22 cellular contexts compared by ENCODE assay signal in genomic region chr6:161091972-161092701, GRCh38.
DNase-seq lines count a peak whose midpoint lies in the region; ATAC-seq and TF ChIP-seq lines count a peak whose summit lies in the region.
"Had no signal": no experiment of that assay in that cellular context is flagged by ENCODE, and none has a peak within 500 bp of the region (broad histone marks: within the 10 kb centered on the region; RNA-seq: fewer than 3 reads in every experiment).

No MANE protein-coding gene starts in this region.

- H2BK15ac ChIP-seq in mesendoderm (replicated peaks; ENCODE audit: low read depth), result no peak overlapping the region

- H3F3A ChIP-seq in GM23338 (replicated peaks; ENCODE audit: low read depth), result no peaks in the 10 kb centered on the region

- no peak overlapping the region for H3K56ac ChIP-seq in mesendoderm (ENCODE audit: low read length)

- no peak overlapping the region for H2BK120ac ChIP-seq in mesendoderm (ENCODE audit: low read depth, low read length)

- no peaks in the 10 kb centered on the region for H3K79me1 ChIP-seq in mesendoderm (ENCODE audit: low read length)

- H3K9me2 ChIP-seq in GM23338 (ENCODE audit: insufficient read depth), result no peaks in the 10 kb centered on the region

- no peak for TF ChIP-seq CTCF in fibroblast of mammary gland (conservative IDR thresholded peaks at IDR 0.05; ENCODE audit: control insufficient read depth, insufficient read depth, low read depth, low read length)
- no peak for TF ChIP-seq CTCF in GM23338 (conservative IDR thresholded peaks at IDR 0.05; ENCODE audit: low read depth in 2 of 2)
- no peak for TF ChIP-seq CTCF in glutamatergic neuron (IDR thresholded peaks at IDR 0.05; ENCODE audit: partially characterized antibody, unreplicated experiment)

- no peak overlapping the region for H2BK5ac ChIP-seq in mesendoderm (ENCODE audit: low read length)

- no peaks in the 10 kb centered on the region for H3K9me3 Mint-ChIP-seq in activated T-cell treated with anti-CD3 and anti-CD28 coated beads, Interleukin-2, amount 50 U/mL, for 24 hours
- H3K9me3 Mint-ChIP-seq in activated T-cell treated with anti-CD3 and anti-CD28 coated beads, Interleukin-2, amount 50 U/mL, for 4 hours, result no peaks in the 10 kb centered on the region
- H3K9me3 Mint-ChIP-seq in GM23338, result no peaks in the 10 kb centered on the region
- H3K9me3 Mint-ChIP-seq in glutamatergic neuron (ENCODE audit: unreplicated experiment), result no peaks in the 10 kb centered on the region
- H3K9me3 Mint-ChIP-seq: CD8-positive, alpha-beta T cell; endodermal cell; immature natural killer cell; nephron progenitor cell; WTC11 had no signal

- no peak overlapping the region for H3K23ac ChIP-seq in mesendoderm (ENCODE audit: low read length)

- H3K9me3 ChIP-seq in T-helper 17 cell (ENCODE audit: control insufficient read depth, low read length, poor library complexity, severe bottlenecking), result no peaks in the 10 kb centered on the region
- H3K9me3 ChIP-seq in skeletal muscle satellite cell (replicated peaks; ENCODE audit: low read length), result no peaks in the 10 kb centered on the region
- H3K9me3 ChIP-seq: stomach had no signal

- DNase-seq in activated T-cell treated with anti-CD3 and anti-CD28 coated beads, Interleukin-2, amount 50 U/mL, for 24 hours, result no peak
- no peak for DNase-seq in activated T-cell treated with anti-CD3 and anti-CD28 coated beads, Interleukin-2, amount 50 U/mL, for 4 hours
- no peak for DNase-seq in T-helper 17 cell
- peak; percentile 71 for DNase-seq in fibroblast of mammary gland (ENCODE audit: low read depth)
- DNase-seq in GM23338 (ENCODE audit: low spot score), result no peak
- no peak for DNase-seq in glutamatergic neuron
- no peak for DNase-seq in mesendoderm
- DNase-seq: 8988T; activated CD8-positive, alpha-beta memory T cell treated with anti-CD3 and anti-CD28 coated beads for 24 hours; activated effector memory CD4-positive, alpha-beta T cell treated with Interleukin-2 at 50 U/mL for 16 hours; adrenal gland; CD8-positive, alpha-beta T cell; endodermal cell; head of caudate nucleus; immature natural killer cell; NCI-H1694 treated with DMSO at 0.1 percent for 48 hours; NCI-H446 treated with DMSO at 0.1 percent for 48 hours; nephron progenitor cell; NK-92 treated with Interleukin-12 subunit alpha and Interleukin-12 subunit beta, amount 100 ng/mL, for 24 hours; stomach had no signal

- peak overlapping the region; percentile 71 for H3K27ac Mint-ChIP-seq in activated T-cell treated with anti-CD3 and anti-CD28 coated beads, Interleukin-2, amount 50 U/mL, for 24 hours
- H3K27ac Mint-ChIP-seq in T-helper 17 cell, result peak overlapping the region; percentile 74
- H3K27ac Mint-ChIP-seq in GM23338, result no peak overlapping the region
- no peak overlapping the region for H3K27ac Mint-ChIP-seq in glutamatergic neuron (ENCODE audit: unreplicated experiment)
- H3K27ac Mint-ChIP-seq: CD8-positive, alpha-beta T cell; endodermal cell; immature natural killer cell; nephron progenitor cell; WTC11 had no signal

- H3K4ac ChIP-seq in mesendoderm (ENCODE audit: low read depth, low read length), result no peak overlapping the region

- H3K27me3 ChIP-seq in skeletal muscle satellite cell (ENCODE audit: control insufficient read depth, insufficient read depth, low read length), result no peaks in the 10 kb centered on the region
- H3K27me3 ChIP-seq in GM23338 (ENCODE audit: insufficient read depth), result no peaks in the 10 kb centered on the region
- H3K27me3 ChIP-seq in mesendoderm (ENCODE audit: insufficient read depth, low read length, poor library complexity), result no peaks in the 10 kb centered on the region
- H3K27me3 ChIP-seq: adrenal gland, stomach had no signal

- WGBS in mesendoderm (ENCODE audit: extremely low coverage, insufficient coverage, low lambda C conversion rate), result no CpG with 5 or more reads among the region's 6 CpGs

- peaks cover 6% of the 10 kb centered on the region for H3K4me1 Mint-ChIP-seq in activated T-cell treated with anti-CD3 and anti-CD28 coated beads, Interleukin-2, amount 50 U/mL, for 24 hours (ENCODE audit: low read depth)
- no peaks in the 10 kb centered on the region for H3K4me1 Mint-ChIP-seq in activated T-cell treated with anti-CD3 and anti-CD28 coated beads, Interleukin-2, amount 50 U/mL, for 4 hours (ENCODE audit: low read depth)
- H3K4me1 Mint-ChIP-seq in T-helper 17 cell (peaks cover 21% of the 10 kb centered on the region), GM23338 (no peaks in the 10 kb centered on the region; the same call in 2 of the 3 replicates), glutamatergic neuron (ENCODE audit: low read depth, unreplicated experiment) (peaks cover 11% of the 10 kb centered on the region)
- H3K4me1 Mint-ChIP-seq: endodermal cell, immature natural killer cell, nephron progenitor cell, WTC11 had no signal

- no peak overlapping the region for H4K5ac ChIP-seq in mesendoderm (ENCODE audit: low read length)

- no peak overlapping the region for H3K9ac ChIP-seq in skeletal muscle satellite cell (ENCODE audit: low read depth, low read length)
- no peak overlapping the region for H3K9ac ChIP-seq in mesendoderm (ENCODE audit: low read length)

- peak overlapping the region; percentile 25 for H3K4me2 ChIP-seq in skeletal muscle satellite cell (ENCODE audit: low read length)
- no peak overlapping the region for H3K4me2 ChIP-seq in GM23338
- no peak overlapping the region for H3K4me2 ChIP-seq in mesendoderm (ENCODE audit: low read length)

- peaks cover 85% of the 10 kb centered on the region for H3K36me3 Mint-ChIP-seq in activated T-cell treated with anti-CD3 and anti-CD28 coated beads, Interleukin-2, amount 50 U/mL, for 24 hours (ENCODE audit: low read depth)
- H3K36me3 Mint-ChIP-seq in activated T-cell treated with anti-CD3 and anti-CD28 coated beads, Interleukin-2, amount 50 U/mL, for 4 hours (ENCODE audit: insufficient read depth), result peaks cover 48% of the 10 kb centered on the region
- H3K36me3 Mint-ChIP-seq in T-helper 17 cell (ENCODE audit: low read depth) (peaks cover 27% of the 10 kb centered on the region), GM23338 (ENCODE audit: low read depth) (peaks cover 38% of the 10 kb centered on the region), glutamatergic neuron (ENCODE audit: unreplicated experiment) (no peaks in the 10 kb centered on the region)

- H4K20me1 ChIP-seq in GM23338 (replicated peaks; ENCODE audit: insufficient read depth), result 0 out of 2 replicates have a peak, but pooled peaks cover 3% of the 10 kb centered on the region

- no peak overlapping the region for H4K8ac ChIP-seq in mesendoderm (ENCODE audit: low read depth, low read length)

- no peak overlapping the region for H2AK5ac ChIP-seq in mesendoderm (ENCODE audit: low read length)

- H3K27ac ChIP-seq in GM23338 (ENCODE audit: low read depth) (no peak overlapping the region), mesendoderm (ENCODE audit: low read depth, low read length) (no peak overlapping the region)
- H3K27ac ChIP-seq: adrenal gland, stomach had no signal

- H3K4me3 Mint-ChIP-seq in activated T-cell treated with anti-CD3 and anti-CD28 coated beads, Interleukin-2, amount 50 U/mL, for 24 hours, result no peak overlapping the region
- no peak overlapping the region for H3K4me3 Mint-ChIP-seq in activated T-cell treated with anti-CD3 and anti-CD28 coated beads, Interleukin-2, amount 50 U/mL, for 4 hours
- H3K4me3 Mint-ChIP-seq in T-helper 17 cell, result no peak overlapping the region
- H3K4me3 Mint-ChIP-seq in GM23338, result no peak overlapping the region
- no peak overlapping the region for H3K4me3 Mint-ChIP-seq in glutamatergic neuron (ENCODE audit: unreplicated experiment)
- H3K4me3 Mint-ChIP-seq: CD8-positive, alpha-beta T cell; endodermal cell; immature natural killer cell; nephron progenitor cell; WTC11 had no signal

- peaks cover 17% of the 10 kb centered on the region for H3K4me1 ChIP-seq in skeletal muscle satellite cell (ENCODE audit: control insufficient read depth, insufficient read depth, low read length)
- peaks cover 4% of the 10 kb centered on the region; the same call in 1 of the 2 replicates for H3K4me1 ChIP-seq in GM23338 (ENCODE audit: insufficient read depth)
- H3K4me1 ChIP-seq in mesendoderm (ENCODE audit: control insufficient read depth, low read depth, low read length), result no peaks in the 10 kb centered on the region
- H3K4me1 ChIP-seq: adrenal gland, stomach had no signal

- H2AFZ ChIP-seq in GM23338, result no peak overlapping the region

- H3K27me3 Mint-ChIP-seq in activated T-cell treated with anti-CD3 and anti-CD28 coated beads, Interleukin-2, amount 50 U/mL, for 24 hours, result no peaks in the 10 kb centered on the region
- H3K27me3 Mint-ChIP-seq in activated T-cell treated with anti-CD3 and anti-CD28 coated beads, Interleukin-2, amount 50 U/mL, for 4 hours (ENCODE audit: low read depth), result no peaks in the 10 kb centered on the region
- no peaks in the 10 kb centered on the region for H3K27me3 Mint-ChIP-seq in T-helper 17 cell
- no peaks in the 10 kb centered on the region for H3K27me3 Mint-ChIP-seq in GM23338 (ENCODE audit: insufficient read depth, low read depth, poor library complexity)
- peaks cover 2% of the 10 kb centered on the region for H3K27me3 Mint-ChIP-seq in glutamatergic neuron (ENCODE audit: unreplicated experiment)

- H3K36me3 ChIP-seq in skeletal muscle satellite cell (ENCODE audit: insufficient read depth, low read length) (peaks cover 36% of the 10 kb centered on the region), GM23338 (ENCODE audit: insufficient read depth) (peaks cover 27% of the 10 kb centered on the region), mesendoderm (ENCODE audit: control insufficient read depth, insufficient read depth, low read length) (peaks cover 4% of the 10 kb centered on the region)

- no peak overlapping the region for H3K4me3 ChIP-seq in fibroblast of mammary gland (ENCODE audit: control insufficient read depth, low read depth, low read length)
- no peak overlapping the region for H3K4me3 ChIP-seq in skeletal muscle satellite cell (ENCODE audit: low read length)
- no peak overlapping the region for H3K4me3 ChIP-seq in GM23338
- H3K4me3 ChIP-seq in mesendoderm (ENCODE audit: low read length), result no peak overlapping the region
- H3K4me3 ChIP-seq: adrenal gland, stomach had no signal

- H3K79me2 ChIP-seq in GM23338 (replicated peaks; ENCODE audit: insufficient read depth), result no peaks in the 10 kb centered on the region
- H3K79me2 ChIP-seq in mesendoderm (ENCODE audit: control insufficient read depth, insufficient read depth, low read length), result no peaks in the 10 kb centered on the region

- H3K18ac ChIP-seq in mesendoderm (ENCODE audit: low read length), result no peak overlapping the region

- ATAC-seq in activated T-cell treated with anti-CD3 and anti-CD28 coated beads, Interleukin-2, amount 50 U/mL, for 4 hours, result no peak
- ATAC-seq in T-helper 17 cell (no peak), GM23338 (no peak)
- ATAC-seq: CD8-positive, alpha-beta T cell; WTC11 had no signal

Comparison
In these comparisons a context has a peak if more than half of its experiments do, and no peak if none do; other contexts are left out.
1. H3K27ac Mint-ChIP-seq: peak in activated T-cell treated with anti-CD3 and anti-CD28 coated beads, Interleukin-2, amount 50 U/mL, for 24 hours (single experiment) and T-helper 17 cell (single experiment); none in GM23338 (single experiment) and glutamatergic neuron (single experiment).